Comparison of ENCODE assay signal across 1 cellular context in the genomic region with DNA sequence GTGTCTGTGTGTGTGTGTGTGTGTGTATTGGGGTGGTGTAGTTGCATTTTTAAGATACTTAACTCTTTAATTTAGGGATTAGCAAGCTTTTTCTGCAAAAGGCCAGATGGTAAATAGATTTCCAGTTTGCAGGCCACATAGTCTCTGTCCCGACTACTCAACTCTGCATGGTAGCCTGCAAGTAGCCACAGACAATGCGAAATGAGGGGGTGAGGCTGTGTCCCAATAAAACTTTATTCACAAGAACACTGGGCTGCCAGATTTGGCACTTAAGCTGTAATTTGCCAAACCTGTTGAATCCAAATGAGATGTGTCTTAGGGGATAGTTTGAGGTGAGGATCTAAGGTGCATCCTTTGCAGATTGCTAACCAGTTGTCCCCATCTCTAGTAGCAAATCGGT.
A peak's percentile ranks its signal among the peaks of the same experiment; 100 is the strongest.
TF ChIP-seq lines count a peak whose summit lies in the region.

No MANE protein-coding gene starts in this region.

TF ChIP-seq in HepG2, 621 proteins besides CTCF, POLR2A, EP300 and RAD21:
- TF ChIP-seq, protein P1, sequence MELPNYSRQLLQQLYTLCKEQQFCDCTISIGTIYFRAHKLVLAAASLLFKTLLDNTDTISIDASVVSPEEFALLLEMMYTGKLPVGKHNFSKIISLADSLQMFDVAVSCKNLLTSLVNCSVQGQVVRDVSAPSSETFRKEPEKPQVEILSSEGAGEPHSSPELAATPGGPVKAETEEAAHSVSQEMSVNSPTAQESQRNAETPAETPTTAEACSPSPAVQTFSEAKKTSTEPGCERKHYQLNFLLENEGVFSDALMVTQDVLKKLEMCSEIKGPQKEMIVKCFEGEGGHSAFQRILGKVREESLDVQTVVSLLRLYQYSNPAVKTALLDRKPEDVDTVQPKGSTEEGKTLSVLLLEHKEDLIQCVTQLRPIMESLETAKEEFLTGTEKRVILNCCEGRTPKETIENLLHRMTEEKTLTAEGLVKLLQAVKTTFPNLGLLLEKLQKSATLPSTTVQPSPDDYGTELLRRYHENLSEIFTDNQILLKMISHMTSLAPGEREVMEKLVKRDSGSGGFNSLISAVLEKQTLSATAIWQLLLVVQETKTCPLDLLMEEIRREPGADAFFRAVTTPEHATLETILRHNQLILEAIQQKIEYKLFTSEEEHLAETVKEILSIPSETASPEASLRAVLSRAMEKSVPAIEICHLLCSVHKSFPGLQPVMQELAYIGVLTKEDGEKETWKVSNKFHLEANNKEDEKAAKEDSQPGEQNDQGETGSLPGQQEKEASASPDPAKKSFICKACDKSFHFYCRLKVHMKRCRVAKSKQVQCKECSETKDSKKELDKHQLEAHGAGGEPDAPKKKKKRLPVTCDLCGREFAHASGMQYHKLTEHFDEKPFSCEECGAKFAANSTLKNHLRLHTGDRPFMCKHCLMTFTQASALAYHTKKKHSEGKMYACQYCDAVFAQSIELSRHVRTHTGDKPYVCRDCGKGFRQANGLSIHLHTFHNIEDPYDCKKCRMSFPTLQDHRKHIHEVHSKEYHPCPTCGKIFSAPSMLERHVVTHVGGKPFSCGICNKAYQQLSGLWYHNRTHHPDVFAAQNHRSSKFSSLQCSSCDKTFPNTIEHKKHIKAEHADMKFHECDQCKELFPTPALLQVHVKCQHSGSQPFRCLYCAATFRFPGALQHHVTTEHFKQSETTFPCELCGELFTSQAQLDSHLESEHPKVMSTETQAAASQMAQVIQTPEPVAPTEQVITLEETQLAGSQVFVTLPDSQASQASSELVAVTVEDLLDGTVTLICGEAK (IDR thresholded peaks at IDR 0.05), result no peak
- TF ChIP-seq, protein P1 (CRISPR knock-in tag; IDR thresholded peaks at IDR 0.05), result peak; percentile 65; the same call in 1 of the 2 replicates
- TF ChIP-seq NFE2L2 (IDR thresholded peaks at IDR 0.05; ENCODE audit: low read length), result no peak
TF ChIP-seq in HepG2: peak in this region for 1.
